ENCODE assay signal across 23 cellular contexts in genomic region chrX:22616867-22617266, GRCh38.
A peak's percentile ranks its signal among the peaks of the same experiment; 100 is the strongest.
DNase-seq lines count a peak whose midpoint lies in the region; FAIRE-seq and TF ChIP-seq lines count a peak whose summit lies in the region.
"Had no signal": no experiment of that assay in that cellular context is flagged by ENCODE, and none has a peak within 500 bp of the region (broad histone marks: within the 10 kb centered on the region; RNA-seq: fewer than 3 reads in every experiment).

No MANE protein-coding gene starts in this region.

- DNase-seq in NCI-H748 (lab: John Stamatoyannopoulos, UW; ENCODE audit: unreplicated experiment) = peak; percentile 14
- DNase-seq in NCI-H748 treated with DMSO at 0.1 percent for 48 hours (lab: John Stamatoyannopoulos, UW) = no peak
- no peak for DNase-seq in GM12892 (ENCODE audit: insufficient read length)
- DNase-seq in thyroid gland = peak; percentile 49 to 55
- no peak for DNase-seq in GM20000 (ENCODE audit: low spot score)
- no peak for DNase-seq in DMS79 (lab: John Stamatoyannopoulos, UW)
- DNase-seq in iPS-NIHi7 (ENCODE audit: extremely low spot score) = no peak
- DNase-seq: 8988T; ACHN; AML-193; BE2C; CD4-positive, alpha-beta T cell; CD8-positive, alpha-beta memory T cell; DMS 273 treated with DMSO at 0.1 percent for 48 hours; EL; GF-D8; GM23248; H7; HCEC 1CT had no signal

- no peaks in the 10 kb centered on the region for H3K9me3 ChIP-seq in thyroid gland
- H3K9me3 ChIP-seq: A549, BE2C had no signal

- FAIRE-seq in GM12892 (lab: Jason Lieb, UNC) = peak; percentile 9
- FAIRE-seq: D721Med, GM12891 had no signal

- TF ChIP-seq CTCF in thyroid gland (IDR thresholded peaks at IDR 0.05) (no peak), GM20000 (IDR thresholded peaks at IDR 0.05; ENCODE audit: extremely low read depth, missing control alignments) (no peak)

- TF ChIP-seq POLR2A in GM12892 (IDR thresholded peaks at IDR 0.05; ENCODE audit: low read depth, low read length) = no peak
- TF ChIP-seq POLR2A in thyroid gland (IDR thresholded peaks at IDR 0.05) = no peak

- H3K4me3 ChIP-seq in thyroid gland (replicated peaks in 1 of 3) = no peak overlapping the region
- H3K4me3 ChIP-seq: A549; BLaER1 treated with 17β-estradiol and CSF1 and Interleukin-3, amounts not matched to agents 10 nM and 100 nM; GM23248 had no signal

- H3K36me3 ChIP-seq in thyroid gland = no peaks in the 10 kb centered on the region
- H3K36me3 ChIP-seq: BE2C; BLaER1 treated with 17β-estradiol and CSF1 and Interleukin-3, amounts not matched to agents 10 nM and 100 nM had no signal

- intact Hi-C loops in thyroid gland (cut with DNase I) = no loop called here

- peak overlapping the region; percentile 44 to 49 (median 46) for H3K27ac ChIP-seq in thyroid gland
- H3K27ac ChIP-seq: A549; BLaER1 treated with 17β-estradiol and CSF1 and Interleukin-3, amounts not matched to agents 10 nM and 100 nM; GM23248 had no signal

- no peaks in the 10 kb centered on the region for H3K27me3 ChIP-seq in thyroid gland
- H3K27me3 ChIP-seq: BE2C; BLaER1 treated with 17β-estradiol and CSF1 and Interleukin-3, amounts not matched to agents 10 nM and 100 nM had no signal

- 40 to 48% methylated on average over 2 of the region's 2 CpGs for WGBS in thyroid gland, 2 donors

- H3K4me1 ChIP-seq in thyroid gland = peaks cover 5 to 7% of the 10 kb centered on the region in 2 donors
- H3K4me1 ChIP-seq: A549; BE2C; BLaER1 treated with 17β-estradiol and CSF1 and Interleukin-3, amounts not matched to agents 10 nM and 100 nM had no signal

Comparison
In these comparisons a context has a peak if more than half of its experiments do, and no peak if none do; other contexts are left out.
1. DNase-seq: peak in NCI-H748 (single experiment) and thyroid gland (2 of 2); none in NCI-H748 treated with DMSO at 0.1 percent for 48 hours (single experiment), GM12892 (single experiment), GM20000 (single experiment), DMS79 (single experiment) and iPS-NIHi7 (single experiment).